9 cellular contexts compared by ENCODE assay signal in genomic region chr17:77645441-77646430, GRCh38.
DNase-seq lines count a peak whose midpoint lies in the region; ATAC-seq and TF ChIP-seq lines count a peak whose summit lies in the region.
"Had no signal": no experiment of that assay in that cellular context is flagged by ENCODE, and none has a peak within 500 bp of the region (broad histone marks: within the 10 kb centered on the region; RNA-seq: fewer than 3 reads in every experiment).

No MANE protein-coding gene starts in this region.

- no peaks in the 10 kb centered on the region for H4K20me1 ChIP-seq in hepatocyte (ENCODE audit: insufficient read depth, poor library complexity, severe bottlenecking)

- H3K9me2 ChIP-seq in hepatocyte (replicated peaks; ENCODE audit: insufficient read depth) = no peaks in the 10 kb centered on the region

- 75% methylated on average over 29 of the region's 29 CpGs for WGBS in hepatocyte (ENCODE audit: low lambda C conversion rate, missing lambda C conversion rate)

- TF ChIP-seq CTCF in hepatocyte (IDR thresholded peaks at IDR 0.05; ENCODE audit: poor library complexity) = no peak

- no peaks in the 10 kb centered on the region for H3K79me2 ChIP-seq in hepatocyte

- peak; percentile 25 to 43 (median 41) for DNase-seq in activated CD8-positive, alpha-beta memory T cell treated with anti-CD3 and anti-CD28 coated beads for 48 hours (ENCODE audit: low read depth in 2 of 3, low spot score in 2 of 3)
- DNase-seq in fibroblast of peridontal ligament (ENCODE audit: extremely low read depth) = peak; percentile 9
- DNase-seq in stimulated activated CD8-positive, alpha-beta memory T cell treated with anti-CD3 and anti-CD28 coated beads, Interleukin-12 subunit alpha, Interleukin-12 subunit beta, amount 100 ng/mL, for 4 hours (ENCODE audit: low read depth) = peak; percentile 19
- no peak for DNase-seq in hepatocyte (ENCODE audit: low spot score)

- H3K4me2 ChIP-seq in hepatocyte = no peak overlapping the region

- H3K4me1 ChIP-seq in hepatocyte (ENCODE audit: insufficient read depth) = no peaks in the 10 kb centered on the region

- ATAC-seq in HG02623 (IDR thresholded peaks at IDR 0.05; ENCODE audit: unreplicated experiment) (no peak), GM18511 (IDR thresholded peaks at IDR 0.05; ENCODE audit: unreplicated experiment) (no peak), GM19023 (IDR thresholded peaks at IDR 0.05; ENCODE audit: unreplicated experiment) (no peak)
- ATAC-seq: GM12878 had no signal

- peak overlapping the region; percentile 85 for H3K27ac ChIP-seq in KOPT-K1 (ENCODE audit: low read depth, low read length, poor library complexity, severe bottlenecking)
- no peak overlapping the region for H3K27ac ChIP-seq in hepatocyte

- H3K9me3 ChIP-seq in KOPT-K1 (ENCODE audit: insufficient read depth, low read length, poor library complexity, severe bottlenecking) (peaks cover 15% of the 10 kb centered on the region), hepatocyte (ENCODE audit: low read depth) (no peaks in the 10 kb centered on the region)

- H2AFZ ChIP-seq in hepatocyte = no peak overlapping the region

- H3K4me3 ChIP-seq in hepatocyte = no peak overlapping the region
- H3K4me3 ChIP-seq: GM12878 had no signal

- H3K36me3 ChIP-seq in KOPT-K1 (ENCODE audit: insufficient read depth, low read length) = no peaks in the 10 kb centered on the region
- H3K36me3 ChIP-seq in hepatocyte (replicated peaks; ENCODE audit: insufficient read depth, low read depth) = no peaks in the 10 kb centered on the region

- peaks cover 8% of the 10 kb centered on the region for H3K27me3 ChIP-seq in hepatocyte
